Comparison of ENCODE assay signal across 23 cellular contexts in the genomic region with DNA sequence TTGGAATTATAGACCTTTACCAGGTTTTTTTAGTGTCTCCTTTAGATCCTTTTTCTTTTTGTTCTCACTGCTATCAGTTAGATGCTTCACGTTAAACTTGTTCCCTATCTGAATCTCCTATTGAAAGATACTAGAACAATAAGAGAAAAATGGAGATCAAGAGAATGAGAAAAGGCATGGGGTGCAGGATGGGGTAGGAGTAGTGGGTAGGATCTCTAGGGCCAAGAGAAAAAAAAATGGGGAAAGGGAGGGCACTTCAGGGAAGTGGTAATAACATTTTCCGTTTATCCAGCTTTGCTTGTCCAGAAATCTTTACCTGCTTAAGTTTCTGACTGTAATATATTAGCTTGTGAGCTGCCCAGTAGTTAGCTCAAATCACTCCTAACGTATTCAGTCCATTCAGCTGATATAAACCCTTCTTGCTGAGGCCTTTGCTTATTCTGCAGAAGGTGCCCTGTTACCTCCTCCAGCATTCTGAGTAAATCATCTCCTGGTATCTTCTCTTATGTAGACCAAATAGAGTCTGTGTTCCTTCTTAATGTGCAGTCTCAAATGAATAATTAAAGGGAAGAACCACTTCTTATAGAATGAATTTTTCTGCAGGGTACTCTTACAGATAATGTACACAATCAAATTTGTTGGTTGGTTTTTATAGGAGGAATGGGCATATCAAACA.
"Had no signal": no experiment of that assay in that cellular context is flagged by ENCODE, and none has a peak within 500 bp of the region (broad histone marks: within the 10 kb centered on the region; RNA-seq: fewer than 3 reads in every experiment).

No MANE protein-coding gene starts in this region.

- H3K27me3 Mint-ChIP-seq: activated CD4-positive, alpha-beta memory T cell treated with anti-CD3 and anti-CD28 coated beads for 36 hours; activated CD4-positive, alpha-beta T cell treated with anti-CD3 and anti-CD28 coated beads, Interleukin-2, amount 10 ng/mL, durations not matched to agents 7 days and 5 days; activated naive CD8-positive, alpha-beta T cell; activated T-helper 17 cell treated with anti-CD3 and anti-CD28 coated beads, Interleukin-2, amount 50 U/mL, for 72 hours; brain had no signal

- H3K27ac Mint-ChIP-seq: activated CD4-positive, alpha-beta memory T cell treated with anti-CD3 and anti-CD28 coated beads for 36 hours; activated CD4-positive, alpha-beta T cell treated with anti-CD3 and anti-CD28 coated beads, Interleukin-2, amount 10 ng/mL, durations not matched to agents 7 days and 5 days; activated naive CD4-positive, alpha-beta T cell treated with anti-CD3 and anti-CD28 coated beads for 36 hours; activated naive CD8-positive, alpha-beta T cell; activated T-helper 17 cell treated with anti-CD3 and anti-CD28 coated beads, Interleukin-2, amount 50 U/mL, for 72 hours had no signal

- H3K36me3 ChIP-seq: Peyer's patch, SJSA1 had no signal

- H3K9ac ChIP-seq: KMS-11 had no signal

- H3K9me3 Mint-ChIP-seq: activated CD4-positive, alpha-beta memory T cell treated with anti-CD3 and anti-CD28 coated beads for 36 hours; activated CD4-positive, alpha-beta T cell treated with anti-CD3 and anti-CD28 coated beads, Interleukin-2, amount 10 ng/mL, durations not matched to agents 7 days and 5 days; activated naive CD4-positive, alpha-beta T cell treated with anti-CD3 and anti-CD28 coated beads for 36 hours; activated T-helper 17 cell treated with anti-CD3 and anti-CD28 coated beads, Interleukin-2, amount 50 U/mL, for 72 hours; brain had no signal

- DNase-seq: activated CD4-positive, alpha-beta memory T cell treated with anti-CD3 and anti-CD28 coated beads for 36 hours; activated CD4-positive, alpha-beta T cell treated with anti-CD3 and anti-CD28 coated beads, Interleukin-2, amount 10 ng/mL, durations not matched to agents 7 days and 5 days; activated CD4-positive, CD25-positive, alpha-beta regulatory T cell; activated CD8-positive, alpha-beta memory T cell treated with anti-CD3 and anti-CD28 coated beads for 24 hours; activated gamma-delta T cell; activated naive CD4-positive, alpha-beta T cell treated with anti-CD3 and anti-CD28 coated beads for 36 hours; activated T-cell treated with anti-CD3 and anti-CD28 coated beads, Interleukin-2, amount 50 U/mL, for 48 hours; amygdala; cerebellar nuclear complex; NCI-H1092; NCI-H1694; NCI-H2029; NCI-H2107; NCI-H510A treated with DMSO at 0.1 percent for 48 hours; Peyer's patch; SHP77; T-helper 2 cell; T1000 had no signal

- H3K9me3 ChIP-seq: Peyer's patch, SJSA1 had no signal

- H3K4me1 Mint-ChIP-seq: activated T-helper 17 cell treated with anti-CD3 and anti-CD28 coated beads, Interleukin-2, amount 50 U/mL, for 72 hours had no signal

- H3K27ac ChIP-seq: KMS-11, Peyer's patch, SJSA1 had no signal

- H3K4me3 ChIP-seq: Peyer's patch, SJSA1 had no signal

- H3K4me3 Mint-ChIP-seq: activated CD4-positive, alpha-beta memory T cell treated with anti-CD3 and anti-CD28 coated beads for 36 hours; activated CD4-positive, alpha-beta T cell treated with anti-CD3 and anti-CD28 coated beads, Interleukin-2, amount 10 ng/mL, durations not matched to agents 7 days and 5 days; activated naive CD4-positive, alpha-beta T cell treated with anti-CD3 and anti-CD28 coated beads for 36 hours; activated naive CD8-positive, alpha-beta T cell; activated T-helper 17 cell treated with anti-CD3 and anti-CD28 coated beads, Interleukin-2, amount 50 U/mL, for 72 hours; brain had no signal

- H3K27me3 ChIP-seq: Peyer's patch, SJSA1 had no signal

- H3K4me1 ChIP-seq: Peyer's patch, SJSA1 had no signal
